In genomic region chr6:744954-745353, GRCh38 we compare ENCODE assay signal across 31 cellular contexts.
"Had no signal": no experiment of that assay in that cellular context is flagged by ENCODE, and none has a peak within 500 bp of the region (broad histone marks: within the 10 kb centered on the region; RNA-seq: fewer than 3 reads in every experiment).

No MANE protein-coding gene starts in this region.

- H3K27ac ChIP-seq: adrenal gland, body of pancreas, breast epithelium, cardiac muscle cell, colonic mucosa, heart left ventricle had no signal

- H3K27me3 Mint-ChIP-seq: activated naive CD4-positive, alpha-beta T cell treated with anti-CD3 and anti-CD28 coated beads, Interleukin-2, amount 50 U/mL, for 24 hours; activated naive CD8-positive, alpha-beta T cell treated with anti-CD3 and anti-CD28 coated beads for 36 hours had no signal

- H3K4me1 ChIP-seq: adrenal gland, body of pancreas, breast epithelium, colonic mucosa, heart left ventricle had no signal

- H3K4me3 Mint-ChIP-seq: activated CD4-positive, alpha-beta T cell treated with anti-CD3 and anti-CD28 coated beads for 36 hours; activated CD4-positive, alpha-beta T cell treated with anti-CD3 and anti-CD28 coated beads, Interleukin-2, amount 10 ng/mL, durations not matched to agents 7 days and 5 days; activated naive CD4-positive, alpha-beta T cell treated with anti-CD3 and anti-CD28 coated beads for 36 hours; activated naive CD4-positive, alpha-beta T cell treated with anti-CD3 and anti-CD28 coated beads, Interleukin-2, amount 50 U/mL, for 24 hours; activated naive CD8-positive, alpha-beta T cell treated with anti-CD3 and anti-CD28 coated beads for 36 hours; activated naive CD8-positive, alpha-beta T cell treated with anti-CD3 and anti-CD28 coated beads, Interleukin-2, amount 50 U/mL, for 24 hours; activated T-cell treated with anti-CD3 and anti-CD28 coated beads, Interleukin-2, amount 50 U/mL, for 4 hours; activated T-helper 1 cell treated with anti-CD3 and anti-CD28 coated beads, Interleukin-12 subunit alpha, Interleukin-12 subunit beta, Interleukin-2, Interleukin-4 antibody, amounts not matched to agents 30 ng/mL and 10 ng/mL and 1 ng/mL, durations not matched to agents 14 hours and 24 hours and 36 hours; endodermal cell had no signal

- H3K27ac Mint-ChIP-seq: activated CD4-positive, alpha-beta T cell treated with anti-CD3 and anti-CD28 coated beads for 36 hours; activated CD4-positive, alpha-beta T cell treated with anti-CD3 and anti-CD28 coated beads, Interleukin-2, amount 10 ng/mL, durations not matched to agents 7 days and 5 days; activated naive CD4-positive, alpha-beta T cell treated with anti-CD3 and anti-CD28 coated beads for 36 hours; activated naive CD4-positive, alpha-beta T cell treated with anti-CD3 and anti-CD28 coated beads, Interleukin-2, amount 50 U/mL, for 24 hours; activated naive CD8-positive, alpha-beta T cell treated with anti-CD3 and anti-CD28 coated beads for 36 hours; activated naive CD8-positive, alpha-beta T cell treated with anti-CD3 and anti-CD28 coated beads, Interleukin-2, amount 50 U/mL, for 24 hours; activated T-helper 1 cell treated with anti-CD3 and anti-CD28 coated beads, Interleukin-12 subunit alpha, Interleukin-12 subunit beta, Interleukin-2, Interleukin-4 antibody, amounts not matched to agents 30 ng/mL and 10 ng/mL and 1 ng/mL, durations not matched to agents 14 hours and 24 hours and 36 hours; activated T-helper 2 cell treated with anti-CD3 and anti-CD28 coated beads, Interferon-gamma antibody, Interleukin-2, Interleukin-4, amounts not matched to agents 10 μg/mL and 5 μg/mL and 100 μg/mL, durations not matched to agents 14 hours and 24 hours and 36 hours; endodermal cell had no signal

- H3K36me3 Mint-ChIP-seq: activated naive CD8-positive, alpha-beta T cell treated with anti-CD3 and anti-CD28 coated beads for 36 hours had no signal

- DNase-seq: activated CD4-positive, alpha-beta T cell treated with anti-CD3 and anti-CD28 coated beads for 36 hours; activated CD4-positive, alpha-beta T cell treated with anti-CD3 and anti-CD28 coated beads, Interleukin-2, amount 10 ng/mL, durations not matched to agents 7 days and 5 days; activated CD4-positive, alpha-beta T cell treated with anti-CD3 and anti-CD28 coated beads, Interleukin-2, amount 50 U/mL, for 48 hours; activated CD4-positive, CD25-positive, alpha-beta regulatory T cell; activated CD4-positive, CD25-positive, alpha-beta regulatory T cell treated with anti-CD3 and anti-CD28 coated beads, Interleukin-2, amount 50 U/mL, for 72 hours; activated CD8-positive, alpha-beta memory T cell treated with anti-CD3 and anti-CD28 coated beads, Interleukin-2, amount 50 U/mL, for 48 hours; activated effector memory CD4-positive, alpha-beta T cell treated with anti-CD3 and anti-CD28 coated beads, Interleukin-2, amount 50 U/mL, for 16 hours; activated naive CD4-positive, alpha-beta T cell treated with anti-CD3 and anti-CD28 coated beads for 36 hours; activated naive CD8-positive, alpha-beta T cell treated with anti-CD3 and anti-CD28 coated beads for 36 hours; activated naive CD8-positive, alpha-beta T cell treated with anti-CD3 and anti-CD28 coated beads, Interleukin-2, amount 50 U/mL, for 24 hours; activated T-cell treated with anti-CD3 and anti-CD28 coated beads for 4 hours; activated T-cell treated with anti-CD3 and anti-CD28 coated beads, Interleukin-2, amount 50 U/mL, for 4 hours; adrenal gland; amygdala; aorta; body of pancreas; central memory CD4-positive, alpha-beta T cell; cerebellar nuclear complex; colonic mucosa; effector CD8-positive, alpha-beta T cell; endodermal cell; foreskin fibroblast; glutamatergic neuron; heart left ventricle; T-helper 2 cell had no signal

- ATAC-seq: activated CD4-positive, alpha-beta T cell treated with anti-CD3 and anti-CD28 coated beads for 36 hours; activated naive CD8-positive, alpha-beta T cell treated with anti-CD3 and anti-CD28 coated beads, Interleukin-2, amount 50 U/mL, for 24 hours; activated T-cell treated with anti-CD3 and anti-CD28 coated beads, Interleukin-2, amount 50 U/mL, for 4 hours; body of pancreas; esophagus mucosa; heart left ventricle had no signal

- H3K4me1 Mint-ChIP-seq: activated naive CD4-positive, alpha-beta T cell treated with anti-CD3 and anti-CD28 coated beads, Interleukin-2, amount 50 U/mL, for 24 hours; endodermal cell had no signal

- H3K27me3 ChIP-seq: adrenal gland, body of pancreas, breast epithelium, cardiac muscle cell, colonic mucosa had no signal

- H3K36me3 ChIP-seq: adrenal gland, breast epithelium, cardiac muscle cell, colonic mucosa, heart left ventricle had no signal

- H3K9me3 ChIP-seq: adrenal gland, body of pancreas, breast epithelium, colonic mucosa, heart left ventricle had no signal

- H3K9me3 Mint-ChIP-seq: activated CD4-positive, alpha-beta T cell treated with anti-CD3 and anti-CD28 coated beads, Interleukin-2, amount 10 ng/mL, durations not matched to agents 7 days and 5 days; activated naive CD4-positive, alpha-beta T cell treated with anti-CD3 and anti-CD28 coated beads for 36 hours; activated naive CD4-positive, alpha-beta T cell treated with anti-CD3 and anti-CD28 coated beads, Interleukin-2, amount 50 U/mL, for 24 hours; activated naive CD8-positive, alpha-beta T cell treated with anti-CD3 and anti-CD28 coated beads for 36 hours; activated naive CD8-positive, alpha-beta T cell treated with anti-CD3 and anti-CD28 coated beads, Interleukin-2, amount 50 U/mL, for 24 hours; activated T-cell treated with anti-CD3 and anti-CD28 coated beads, Interleukin-2, amount 50 U/mL, for 4 hours; activated T-helper 1 cell treated with anti-CD3 and anti-CD28 coated beads, Interleukin-12 subunit alpha, Interleukin-12 subunit beta, Interleukin-2, Interleukin-4 antibody, amounts not matched to agents 30 ng/mL and 10 ng/mL and 1 ng/mL, durations not matched to agents 14 hours and 24 hours and 36 hours; activated T-helper 2 cell treated with anti-CD3 and anti-CD28 coated beads, Interferon-gamma antibody, Interleukin-2, Interleukin-4, amounts not matched to agents 10 μg/mL and 5 μg/mL and 100 μg/mL, durations not matched to agents 14 hours and 24 hours and 36 hours; endodermal cell had no signal

- H3K4me3 ChIP-seq: adrenal gland, body of pancreas, breast epithelium, cardiac muscle cell, colonic mucosa, heart left ventricle had no signal
